14 cellular contexts compared by ENCODE assay signal in the genomic region with DNA sequence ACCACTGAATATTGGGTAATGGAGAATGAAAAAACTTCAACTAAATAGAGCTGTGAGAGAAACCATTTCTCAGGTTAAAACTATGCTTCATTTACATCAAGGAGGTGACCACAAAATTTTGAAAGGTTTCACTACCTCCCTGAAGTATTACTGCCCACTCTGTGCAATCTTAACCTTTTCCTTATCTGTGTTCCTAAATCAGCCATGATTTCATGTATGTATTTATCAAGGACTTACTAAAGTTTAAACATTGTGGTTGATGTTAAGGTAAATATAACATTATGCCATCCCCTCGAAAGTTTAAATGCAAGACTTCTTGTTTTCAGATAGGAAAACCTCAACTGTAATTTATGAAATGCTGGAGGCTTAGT.
A peak's percentile ranks its signal among the peaks of the same experiment; 100 is the strongest.
DNase-seq lines count a peak whose midpoint lies in the region; ATAC-seq and TF ChIP-seq lines count a peak whose summit lies in the region.
"Had no signal": no experiment of that assay in that cellular context is flagged by ENCODE, and none has a peak within 500 bp of the region (broad histone marks: within the 10 kb centered on the region; RNA-seq: fewer than 3 reads in every experiment).

No MANE protein-coding gene starts in this region.

- intact Hi-C loops in dorsolateral prefrontal cortex (cut with DNase I) = no loop called here

- H3K4me1 Mint-ChIP-seq in stimulated activated naive CD8-positive, alpha-beta T cell treated with anti-CD3 and anti-CD28 coated beads, Interleukin-15, amount 100 ng/mL, for 72 hours = no peaks in the 10 kb centered on the region
- H3K4me1 Mint-ChIP-seq: nephron progenitor cell had no signal

- no peak overlapping the region for H3K27ac Mint-ChIP-seq in stimulated activated naive CD8-positive, alpha-beta T cell treated with anti-CD3 and anti-CD28 coated beads, Interleukin-15, amount 100 ng/mL, for 72 hours
- H3K27ac Mint-ChIP-seq: activated naive CD8-positive, alpha-beta T cell; stimulated activated naive CD8-positive, alpha-beta T cell treated with anti-CD3 and anti-CD28 coated beads, Interleukin-15, Interleukin-2, amounts not matched to agents 100 ng/mL and 50 ng/mL, for 24 hours had no signal

- H3K4me3 ChIP-seq in GM06990 (replicated peaks; ENCODE audit: low read depth, low read length) (no peak overlapping the region), dorsolateral prefrontal cortex (no peak overlapping the region)

- H3K27ac ChIP-seq in dorsolateral prefrontal cortex = no peak overlapping the region

- no peak overlapping the region for H3K4me3 Mint-ChIP-seq in stimulated activated naive CD8-positive, alpha-beta T cell treated with anti-CD3 and anti-CD28 coated beads, Interleukin-15, amount 100 ng/mL, for 72 hours
- H3K4me3 Mint-ChIP-seq: activated naive CD8-positive, alpha-beta T cell; nephron progenitor cell; stimulated activated naive CD8-positive, alpha-beta T cell treated with anti-CD3 and anti-CD28 coated beads, Interleukin-15, Interleukin-2, amounts not matched to agents 100 ng/mL and 50 ng/mL, for 24 hours had no signal

- H3K36me3 ChIP-seq in GM06990 (ENCODE audit: control insufficient read depth, insufficient read depth, low read length) = no peaks in the 10 kb centered on the region

- H3K9me3 Mint-ChIP-seq in stimulated activated naive CD8-positive, alpha-beta T cell treated with anti-CD3 and anti-CD28 coated beads, Interleukin-15, amount 100 ng/mL, for 72 hours = peaks cover 5 to 14% of the 10 kb centered on the region in 2 donors

- TF ChIP-seq CTCF in GM06990 (IDR thresholded peaks at IDR 0.05; ENCODE audit: insufficient read depth, low read length, poor library complexity, severe bottlenecking) = no peak
- no peak for TF ChIP-seq CTCF in dorsolateral prefrontal cortex (IDR thresholded peaks at IDR 0.05 in 54 of 56, conservative IDR thresholded peaks at IDR 0.05 in 2 of 56; ENCODE audit: low read depth in 1 of 56, partially characterized antibody in 56 of 56)

- DNase-seq in GM06990 (ENCODE audit: extremely low read depth, insufficient read length) (peak; percentile 29), dedifferentiated amniotic fluid mesenchymal stem cell (ENCODE audit: extremely low spot score) (no peak), dorsolateral prefrontal cortex (no peak)
- no peak for DNase-seq in stimulated activated naive CD8-positive, alpha-beta T cell treated with anti-CD3 and anti-CD28 coated beads, Interleukin-15, amount 100 ng/mL, for 72 hours
- DNase-seq in activated effector memory CD4-positive, alpha-beta T cell treated with anti-CD3 and anti-CD28 coated beads, Interleukin-2, amount 50 U/mL, for 16 hours = no peak
- DNase-seq: activated CD4-positive, alpha-beta T cell treated with anti-CD3 and anti-CD28 coated beads for 4 hours; NCI-H1694 treated with DMSO at 0.1 percent for 48 hours; nephron progenitor cell; stimulated activated CD4-positive, alpha-beta T cell treated with anti-CD3 and anti-CD28 coated beads, Interleukin-15, amount 100 ng/mL, for 24 hours had no signal

- no peaks in the 10 kb centered on the region for H3K27me3 ChIP-seq in GM06990 (replicated peaks; ENCODE audit: control insufficient read depth, insufficient read depth, low read length)
- H3K27me3 ChIP-seq in dorsolateral prefrontal cortex = no peaks in the 10 kb centered on the region

- peak; percentile 86 for ATAC-seq in GM19328 (IDR thresholded peaks at IDR 0.05; ENCODE audit: unreplicated experiment)
- ATAC-seq in HG02678 (IDR thresholded peaks at IDR 0.05; ENCODE audit: unreplicated experiment) = peak; percentile 87
- peak; percentile 85 for ATAC-seq in HG03457 (IDR thresholded peaks at IDR 0.05; ENCODE audit: unreplicated experiment)
- no peak for ATAC-seq in stimulated activated naive CD8-positive, alpha-beta T cell treated with anti-CD3 and anti-CD28 coated beads, Interleukin-15, amount 100 ng/mL, for 72 hours

- H3K27me3 Mint-ChIP-seq in stimulated activated naive CD8-positive, alpha-beta T cell treated with anti-CD3 and anti-CD28 coated beads, Interleukin-15, amount 100 ng/mL, for 72 hours = peaks cover 14% of the 10 kb centered on the region
